In the genomic region with DNA sequence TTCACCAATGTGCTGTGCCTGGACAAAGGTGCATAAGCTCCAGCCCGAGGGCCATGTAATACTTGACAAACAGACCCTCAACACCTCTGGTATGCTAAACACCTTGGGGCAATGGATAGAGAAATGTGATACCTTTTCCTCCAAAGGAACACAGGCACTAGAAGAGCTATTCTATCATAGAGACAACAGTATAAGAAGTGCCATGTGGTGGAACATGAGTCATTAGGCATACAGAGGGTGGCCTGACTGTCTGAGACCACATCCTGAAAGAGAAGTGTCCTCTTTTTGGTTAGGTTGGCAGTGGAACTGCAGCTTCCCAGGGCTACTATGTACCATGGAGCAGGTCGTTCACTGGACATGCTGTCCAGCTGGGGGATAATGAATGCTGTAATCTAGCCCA, we compare ENCODE assay signal across 1 cellular context.
TF ChIP-seq lines count a peak whose summit lies in the region.

No MANE protein-coding gene starts in this region.

TF ChIP-seq in GM23338, 12 proteins besides CTCF, POLR2A, EP300 and RAD21 (continued from another document):
- TF ChIP-seq, protein P1, sequence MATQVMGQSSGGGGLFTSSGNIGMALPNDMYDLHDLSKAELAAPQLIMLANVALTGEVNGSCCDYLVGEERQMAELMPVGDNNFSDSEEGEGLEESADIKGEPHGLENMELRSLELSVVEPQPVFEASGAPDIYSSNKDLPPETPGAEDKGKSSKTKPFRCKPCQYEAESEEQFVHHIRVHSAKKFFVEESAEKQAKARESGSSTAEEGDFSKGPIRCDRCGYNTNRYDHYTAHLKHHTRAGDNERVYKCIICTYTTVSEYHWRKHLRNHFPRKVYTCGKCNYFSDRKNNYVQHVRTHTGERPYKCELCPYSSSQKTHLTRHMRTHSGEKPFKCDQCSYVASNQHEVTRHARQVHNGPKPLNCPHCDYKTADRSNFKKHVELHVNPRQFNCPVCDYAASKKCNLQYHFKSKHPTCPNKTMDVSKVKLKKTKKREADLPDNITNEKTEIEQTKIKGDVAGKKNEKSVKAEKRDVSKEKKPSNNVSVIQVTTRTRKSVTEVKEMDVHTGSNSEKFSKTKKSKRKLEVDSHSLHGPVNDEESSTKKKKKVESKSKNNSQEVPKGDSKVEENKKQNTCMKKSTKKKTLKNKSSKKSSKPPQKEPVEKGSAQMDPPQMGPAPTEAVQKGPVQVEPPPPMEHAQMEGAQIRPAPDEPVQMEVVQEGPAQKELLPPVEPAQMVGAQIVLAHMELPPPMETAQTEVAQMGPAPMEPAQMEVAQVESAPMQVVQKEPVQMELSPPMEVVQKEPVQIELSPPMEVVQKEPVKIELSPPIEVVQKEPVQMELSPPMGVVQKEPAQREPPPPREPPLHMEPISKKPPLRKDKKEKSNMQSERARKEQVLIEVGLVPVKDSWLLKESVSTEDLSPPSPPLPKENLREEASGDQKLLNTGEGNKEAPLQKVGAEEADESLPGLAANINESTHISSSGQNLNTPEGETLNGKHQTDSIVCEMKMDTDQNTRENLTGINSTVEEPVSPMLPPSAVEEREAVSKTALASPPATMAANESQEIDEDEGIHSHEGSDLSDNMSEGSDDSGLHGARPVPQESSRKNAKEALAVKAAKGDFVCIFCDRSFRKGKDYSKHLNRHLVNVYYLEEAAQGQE (IDR thresholded peaks at IDR 0.05; ENCODE audit: unreplicated experiment): no peak
